1 cellular context compared by ENCODE assay signal in genomic region chr6:125789167-125789566, GRCh38.
TF ChIP-seq lines count a peak whose summit lies in the region.

No MANE protein-coding gene starts in this region.

TF ChIP-seq in H1, 55 proteins besides CTCF, POLR2A, EP300 and RAD21:
- TF ChIP-seq BCL11A (IDR thresholded peaks at IDR 0.05; ENCODE audit: low read depth in 2 of 2, low read length in 2 of 2) (no peak), JUN (IDR thresholded peaks at IDR 0.05; ENCODE audit: low read depth, low read length) (no peak), SP1 (IDR thresholded peaks at IDR 0.05; ENCODE audit: low read depth, low read length) (no peak), SP4 (IDR thresholded peaks at IDR 0.05; ENCODE audit: low read length) (no peak), ATF3 (IDR thresholded peaks at IDR 0.05; ENCODE audit: insufficient read depth, low read depth, low read length) (no peak), SIN3A (conservative IDR thresholded peaks at IDR 0.05 in 1 of 2, IDR thresholded peaks at IDR 0.05 in 1 of 2; ENCODE audit: low read depth in 1 of 2, low read length in 2 of 2) (no peak), HDAC6 (IDR thresholded peaks at IDR 0.05; ENCODE audit: low read depth, low read length) (no peak), MAFK (IDR thresholded peaks at IDR 0.05; ENCODE audit: low read depth, low read length) (no peak), SP2 (IDR thresholded peaks at IDR 0.05; ENCODE audit: low read length) (no peak), SUZ12 (IDR thresholded peaks at IDR 0.05; ENCODE audit: low read length) (no peak), EZH2 (IDR thresholded peaks at IDR 0.05; ENCODE audit: low read depth, low read length, severe bottlenecking) (no peak), KDM5A (IDR thresholded peaks at IDR 0.05; ENCODE audit: low read length) (no peak), ZNF274 (IDR thresholded peaks at IDR 0.05; ENCODE audit: borderline replicate concordance, extremely low read depth, low read length) (no peak), FOSL1 (IDR thresholded peaks at IDR 0.05; ENCODE audit: insufficient read depth, low read depth, low read length) (no peak), TEAD4 (IDR thresholded peaks at IDR 0.05; ENCODE audit: low read depth, low read length) (no peak), KDM1A (IDR thresholded peaks at IDR 0.05; ENCODE audit: borderline replicate concordance, low read length) (no peak), PHF8 (conservative IDR thresholded peaks at IDR 0.05; ENCODE audit: low read depth, low read length) (no peak), RFX5 (IDR thresholded peaks at IDR 0.05; ENCODE audit: borderline replicate concordance, low read depth, low read length) (no peak), SRF (IDR thresholded peaks at IDR 0.05; ENCODE audit: low read depth, low read length) (no peak), CREB1 (IDR thresholded peaks at IDR 0.05) (no peak)
TF ChIP-seq in H1: peak in this region for 0.
